Comparison of ENCODE assay signal across 37 cellular contexts in genomic region chr5:76983468-76983867, GRCh38. TPM values are rescaled to one million over a fixed set of nuclear protein-coding genes. Genes with fewer than 3 reads are reported as not detected.
A peak's percentile ranks its signal among the peaks of the same experiment; 100 is the strongest.
DNase-seq lines count a peak whose midpoint lies in the region; ATAC-seq, FAIRE-seq and TF ChIP-seq lines count a peak whose summit lies in the region.
"Had no signal": no experiment of that assay in that cellular context is flagged by ENCODE, and none has a peak within 500 bp of the region (broad histone marks: within the 10 kb centered on the region; RNA-seq: fewer than 3 reads in every experiment).

No MANE protein-coding gene starts in this region.

- no peak overlapping the region for H3K4me3 ChIP-seq in heart right ventricle
- H3K4me3 ChIP-seq in fibroblast of mammary gland (ENCODE audit: control insufficient read depth, low read depth, low read length): no peak overlapping the region
- H3K4me3 ChIP-seq: GM23248, hepatocyte, suprapubic skin had no signal

- DNase-seq in heart right ventricle (peak in 1 of 2 donors; percentile 16), Right ventricle myocardium inferior (ENCODE audit: missing footprints) (no peak), fibroblast of mammary gland (ENCODE audit: low read depth) (peak; percentile 46), medulla oblongata (ENCODE audit: extremely low spot score) (peak; percentile 61), urothelium cell line (ENCODE audit: low spot score) (no peak)
- DNase-seq: 8988T; activated CD4-positive, alpha-beta T cell treated with anti-CD3 and anti-CD28 coated beads, Interleukin-2, amount 50 U/mL, for 4 hours; activated CD8-positive, alpha-beta memory T cell treated with anti-CD3 and anti-CD28 coated beads, Interleukin-2, amount 10 ng/mL, durations not matched to agents 7 days and 5 days; activated gamma-delta T cell; activated naive CD8-positive, alpha-beta T cell treated with anti-CD3 and anti-CD28 coated beads, Interleukin-2, amount 10 ng/mL, durations not matched to agents 7 days and 5 days; activated T-cell treated with anti-CD3 and anti-CD28 coated beads, Interleukin-2, amount 50 U/mL, for 4 hours; aorta; CD4-positive, CD25-positive, alpha-beta regulatory T cell; cortex of kidney; DND-41; effector memory CD8-positive, alpha-beta T cell; foreskin keratinocyte; GM23248; mesendoderm; NCI-H1092; NCI-H1694 treated with DMSO at 0.1 percent for 48 hours; NCI-H2171 treated with DMSO at 0.1 percent for 48 hours; NCI-H510A treated with DMSO at 0.1 percent for 48 hours; stimulated activated CD4-positive, alpha-beta T cell treated with anti-CD3 and anti-CD28 coated beads, Interleukin-4, amount 100 ng/mL, for 4 hours; T-helper 17 cell had no signal

- FAIRE-seq in urothelium cell line (lab: Jason Lieb, UNC): peak; percentile 9
- FAIRE-seq: D721Med, TTC549 had no signal

- ATAC-seq in heart right ventricle: peak in 6 of 8 donors; percentile 30 to 89 (median 60)
- no peak for ATAC-seq in Right ventricle myocardium inferior
- ATAC-seq in GM19397 (IDR thresholded peaks at IDR 0.05; ENCODE audit: unreplicated experiment): no peak
- no peak for ATAC-seq in HG03135 (IDR thresholded peaks at IDR 0.05; ENCODE audit: unreplicated experiment)
- ATAC-seq in HG03354 (IDR thresholded peaks at IDR 0.05; ENCODE audit: poor library complexity, severe bottlenecking, unreplicated experiment): no peak
- ATAC-seq: activated CD4-positive, CD25-positive, alpha-beta regulatory T cell treated with anti-CD3 and anti-CD28 coated beads, Interleukin-2, amount 50 U/mL, for 24 hours; activated CD8-positive, alpha-beta memory T cell treated with anti-CD3 and anti-CD28 coated beads, Interleukin-2, amount 10 ng/mL, durations not matched to agents 7 days and 5 days; activated T-cell treated with anti-CD3 and anti-CD28 coated beads, Interleukin-2, amount 50 U/mL, for 4 hours; effector memory CD8-positive, alpha-beta T cell; foreskin keratinocyte; SK-N-SH treated with all-trans-retinoic acid at 6 μM for 48 hours; stimulated activated effector memory CD8-positive, alpha-beta T cell treated with anti-CD3 and anti-CD28 coated beads, Interleukin-12 subunit alpha, Interleukin-12 subunit beta, amount 100 ng/mL, for 72 hours; T-helper 17 cell had no signal

- H3K9me3 ChIP-seq in heart right ventricle: no peaks in the 10 kb centered on the region
- H3K9me3 ChIP-seq: suprapubic skin had no signal

- H3K36me3 ChIP-seq in heart right ventricle: no peaks in the 10 kb centered on the region
- H3K36me3 ChIP-seq: suprapubic skin had no signal

- peaks cover 0 to 8% (median 0%) of the 10 kb centered on the region in 9 donors for H3K4me1 ChIP-seq in heart right ventricle
- H3K4me1 ChIP-seq: foreskin keratinocyte, suprapubic skin had no signal

- TF ChIP-seq CTCF in heart right ventricle (IDR thresholded peaks at IDR 0.05) (no peak), fibroblast of mammary gland (conservative IDR thresholded peaks at IDR 0.05; ENCODE audit: control insufficient read depth, insufficient read depth, low read depth, low read length) (no peak)

- 40 to 51% methylated on average over 3 of the region's 3 CpGs for WGBS in heart right ventricle, 2 donors

- no peak overlapping the region for H3K27ac ChIP-seq in heart right ventricle
- H3K27ac ChIP-seq: foreskin keratinocyte, GM23248, hepatocyte, RWPE1, suprapubic skin had no signal

- intact Hi-C loops in heart right ventricle (cut with DNase I): no loop called here
- intact Hi-C loops in Right ventricle myocardium inferior (cut with DNase I): no loop called here

- H3K27me3 ChIP-seq in heart right ventricle: no peaks in the 10 kb centered on the region
- H3K27me3 ChIP-seq: hepatocyte, suprapubic skin had no signal

RNA-seq across cellular contexts. Expression of gene CRHBP, which starts 30.6 kb away (rescaled TPM):
- total RNA-seq in heart right ventricle (1 to 10 TPM in 7 of 10 donors, under 1 TPM in 2, not detected in 1; 0.66 to 4.9 (median 2.7) TPM), Right ventricle myocardium inferior (1.3 TPM)
- 1 to 10 TPM in 1 of 2 donors, under 1 TPM in 1; 0.38 to 1.5 TPM for polyA plus RNA-seq in heart right ventricle
- total RNA-seq: activated T-cell treated with anti-CD3 and anti-CD28 coated beads, Interleukin-2, amount 50 U/mL, for 4 hours; foreskin keratinocyte; GM23248; HT-29 had no signal
- polyA plus RNA-seq: CD4-positive, CD25-positive, alpha-beta regulatory T cell; foreskin keratinocyte; GM23248 had no signal

RNA-seq across cellular contexts. Expression of gene AGGF1, which starts 46.7 kb away (rescaled TPM):
- total RNA-seq in heart right ventricle: 10 to 100 TPM; 12.6 to 20.6 (median 16.2) TPM
- 1 to 10 TPM; 7.3 to 8.1 TPM for polyA plus RNA-seq in heart right ventricle
- 14.5 TPM for total RNA-seq in Right ventricle myocardium inferior

Comparison
In these comparisons a context has a peak if more than half of its experiments do, and no peak if none do; other contexts are left out.
1. ATAC-seq: peak in heart right ventricle (6 of 8); none in Right ventricle myocardium inferior (single experiment), GM19397 (single experiment), HG03135 (single experiment) and HG03354 (single experiment).
2. DNase-seq: peak in fibroblast of mammary gland (single experiment) and medulla oblongata (single experiment); none in Right ventricle myocardium inferior (single experiment) and urothelium cell line (single experiment).